ENCODE assay signal across 21 cellular contexts in the genomic region with DNA sequence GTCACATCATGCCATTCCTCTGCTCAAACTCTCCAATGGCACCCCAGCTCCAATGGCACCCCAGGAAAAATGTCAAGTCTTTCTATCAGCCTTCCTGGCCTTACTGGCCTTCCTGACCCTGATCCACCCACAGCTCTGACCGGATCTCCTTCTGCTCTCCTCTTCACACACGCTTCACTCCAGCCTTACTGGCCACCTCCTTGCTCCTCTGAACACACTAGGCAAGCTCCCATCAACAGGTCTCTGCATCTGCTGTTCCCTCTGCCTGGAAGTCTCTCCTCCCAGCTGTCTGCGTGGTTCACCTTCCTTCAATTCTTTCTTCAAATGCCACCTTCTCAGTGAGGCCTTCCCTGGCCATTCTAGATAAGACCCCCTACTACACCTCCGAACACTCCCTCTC. TPM values are rescaled to one million over a fixed set of nuclear protein-coding genes. Genes with fewer than 3 reads are reported as not detected.
DNase-seq lines count a peak whose midpoint lies in the region; ATAC-seq, FAIRE-seq and TF ChIP-seq lines count a peak whose summit lies in the region.
"Had no signal": no experiment of that assay in that cellular context is flagged by ENCODE, and none has a peak within 500 bp of the region (broad histone marks: within the 10 kb centered on the region; RNA-seq: fewer than 3 reads in every experiment).

No MANE protein-coding gene starts in this region.

- H2BK20ac ChIP-seq in H1 (ENCODE audit: low read length), result no peak overlapping the region

- DNase-seq in Caco-2 (peak; percentile 66 to 87), H1 (ENCODE audit: low read depth in 1 of 2, low spot score in 2 of 2) (no peak), trophoblast cell (no peak), UCSD-AML1 (lab: John Stamatoyannopoulos, UW; ENCODE audit: unreplicated experiment) (no peak), NCI-H146 treated with DMSO at 0.1 percent for 48 hours (lab: John Stamatoyannopoulos, UW; ENCODE audit: unreplicated experiment) (no peak)
- DNase-seq in stimulated activated naive CD4-positive, alpha-beta T cell treated with Interleukin-2 at 50 U/mL for 16 hours (lab: John Stamatoyannopoulos, UW), result no peak
- DNase-seq: AML-193; CD4-positive, alpha-beta T cell; DMS153; DMS79; GDM1; GM23248; HCEC 1CT; KG1 had no signal

- H3K9me3 Mint-ChIP-seq in Caco-2 (ENCODE audit: unreplicated experiment) (no peaks in the 10 kb centered on the region), IgD-negative memory B cell (no peaks in the 10 kb centered on the region)
- H3K9me3 Mint-ChIP-seq: CD4-positive, alpha-beta T cell had no signal

- H3K56ac ChIP-seq in H1 (replicated peaks; ENCODE audit: insufficient read length, low read depth, low read length), result no peak overlapping the region

- CTCF ChIA-PET in Caco-2 (lab: Charles Lee), result interaction anchor here (0.8 to 1.9 kb wide), 4 partner anchors 43 to 76 kb away, joined by 4 to 8 read pairs (median 5); partner anchors contain the start of gene MYO1D
- CTCF ChIA-PET in H1 (lab: Charles Lee; ENCODE audit: partially characterized antibody), result interaction anchor here (1.0 to 2.0 kb wide), 3 partner anchors 44 to 76 kb away, joined by 3 to 9 read pairs (median 9); partner anchors contain the start of gene MYO1D

- H3K79me1 ChIP-seq in H1 (ENCODE audit: low read depth, low read length), result peaks cover 3% of the 10 kb centered on the region; the same call in 1 of the 2 replicates
- H3K79me1 ChIP-seq in trophoblast cell (ENCODE audit: low read length), result peaks cover 3% of the 10 kb centered on the region

- H4K12ac ChIP-seq in trophoblast cell (ENCODE audit: low read depth, low read length), result no peak overlapping the region

- H3K23ac ChIP-seq in H1 (ENCODE audit: insufficient read length) (no peak overlapping the region), trophoblast cell (ENCODE audit: low read length) (no peak overlapping the region)

- H3K27me3 ChIP-seq in Caco-2 (replicated peaks; ENCODE audit: control insufficient read depth, insufficient read depth, low read length) (no peaks in the 10 kb centered on the region), H1 (replicated peaks in 1 of 4; ENCODE audit: control insufficient read depth in 3 of 4, extremely low read depth in 1 of 4, insufficient read depth in 3 of 4, low read length in 3 of 4) (no peaks in the 10 kb centered on the region), trophoblast cell (ENCODE audit: insufficient read depth, low read length) (no peaks in the 10 kb centered on the region)

- peak overlapping the region; percentile 62 for H3K4me3 Mint-ChIP-seq in Caco-2 (ENCODE audit: unreplicated experiment)
- H3K4me3 Mint-ChIP-seq in IgD-negative memory B cell, result peak overlapping the region in 1 of 4 donors; percentile 56
- H3K4me3 Mint-ChIP-seq: CD4-positive, alpha-beta T cell had no signal

- FAIRE-seq in H1 (lab: Jason Lieb, UNC), result no peak
- FAIRE-seq: A549, GM19239, H54 had no signal

- H3K4me3 ChIP-seq in Caco-2 (ENCODE audit: low read depth, low read length), result no peak overlapping the region
- no peak overlapping the region for H3K4me3 ChIP-seq in H1 (ENCODE audit: extremely low read depth in 1 of 4, insufficient read depth in 2 of 4, low read depth in 3 of 4, low read length in 4 of 4)
- no peak overlapping the region for H3K4me3 ChIP-seq in trophoblast cell (ENCODE audit: low read depth, low read length)
- H3K4me3 ChIP-seq: A549, GM23248 had no signal

- H3K23me2 ChIP-seq in H1 (ENCODE audit: low read depth, low read length), result no peaks in the 10 kb centered on the region

- H3K4me1 ChIP-seq in Caco-2 (peaks cover 94% of the 10 kb centered on the region), H1 (replicated peaks in 1 of 4; ENCODE audit: control insufficient read depth in 3 of 4, insufficient read depth in 4 of 4, low read length in 3 of 4) (no peaks in the 10 kb centered on the region), trophoblast cell (ENCODE audit: control insufficient read depth in 1 of 2, insufficient read depth in 2 of 2, low read length in 2 of 2) (peaks cover 4 to 8% of the 10 kb centered on the region in 2 experiments)
- H3K4me1 ChIP-seq: A549 had no signal

- H3K9me3 ChIP-seq in Caco-2, result no peaks in the 10 kb centered on the region
- H3K9me3 ChIP-seq in H1 (ENCODE audit: insufficient read depth in 2 of 2, low read depth in 1 of 2, low read length in 1 of 2), result no peaks in the 10 kb centered on the region
- no peaks in the 10 kb centered on the region for H3K9me3 ChIP-seq in trophoblast cell (ENCODE audit: insufficient read depth, low read depth, low read length)
- H3K9me3 ChIP-seq: A549 had no signal

- no peak overlapping the region for H4K91ac ChIP-seq in H1 (replicated peaks; ENCODE audit: insufficient read length, low read length)
- H4K91ac ChIP-seq in trophoblast cell (ENCODE audit: low read depth, low read length), result peak overlapping the region; percentile 51

- H3K27ac Mint-ChIP-seq in Caco-2 (ENCODE audit: unreplicated experiment), result peak overlapping the region; percentile 88
- peak overlapping the region in 2 of 3 donors; percentile 4 to 68 for H3K27ac Mint-ChIP-seq in IgD-negative memory B cell
- H3K27ac Mint-ChIP-seq: CD4-positive, alpha-beta T cell had no signal

- no peak overlapping the region for H2BK12ac ChIP-seq in H1 (ENCODE audit: low read depth, low read length)
- H2BK12ac ChIP-seq in trophoblast cell (ENCODE audit: low read length), result peak overlapping the region; percentile 16

- H3K27me3 Mint-ChIP-seq in Caco-2 (ENCODE audit: insufficient read depth, unreplicated experiment) (no peaks in the 10 kb centered on the region), IgD-negative memory B cell (peaks cover 3% of the 10 kb centered on the region)

- TF ChIP-seq RAD21 in H1 (IDR thresholded peaks at IDR 0.05 in 1 of 2, conservative IDR thresholded peaks at IDR 0.05 in 1 of 2; ENCODE audit: low read depth in 2 of 2, low read length in 2 of 2), result no peak

- H3K36me3 ChIP-seq in Caco-2 (ENCODE audit: control insufficient read depth, insufficient read depth, low read length) (no peaks in the 10 kb centered on the region), H1 (ENCODE audit: control insufficient read depth in 2 of 4, insufficient read depth in 4 of 4, low read length in 3 of 4) (no peaks in the 10 kb centered on the region), trophoblast cell (ENCODE audit: control insufficient read depth in 1 of 2, insufficient read depth in 2 of 2, low read length in 2 of 2) (no peaks in the 10 kb centered on the region)

- H3K18ac ChIP-seq in H1 (ENCODE audit: extremely low read depth, low read length) (no peak overlapping the region), trophoblast cell (ENCODE audit: low read length) (peak overlapping the region; percentile 64)

- H2BK15ac ChIP-seq in H1 (ENCODE audit: low read length), result no peak overlapping the region

- H3K4ac ChIP-seq in H1 (replicated peaks; ENCODE audit: insufficient read length, low read depth, low read length), result no peak overlapping the region
- peak overlapping the region; percentile 64 for H3K4ac ChIP-seq in trophoblast cell (ENCODE audit: low read depth, low read length)

- intact Hi-C loops in Caco-2 (cut with micrococcal nuclease; ENCODE audit: unreplicated experiment), result loop anchor here (1.0 to 2.0 kb wide), 3 partner anchors 21 to 44 kb away; partner anchors contain the start of gene MYO1D

- POLR2A ChIA-PET in Caco-2 (lab: Charles Lee), result interaction anchor here (0.5 to 0.9 kb wide), 2 partner anchors 34 to 44 kb away, joined by 3 to 5 read pairs; partner anchors contain the start of gene MYO1D
- POLR2A ChIA-PET in H1 (lab: Charles Lee; ENCODE audit: partially characterized antibody), result no interaction called here

- TF ChIP-seq POLR2A in H1 (IDR thresholded peaks at IDR 0.05; ENCODE audit: control extremely low read depth in 1 of 2, low read depth in 2 of 2, low read length in 2 of 2), result no peak

- no peaks in the 10 kb centered on the region; a peak in 3 of 4 replicates for H3K79me2 ChIP-seq in H1 (ENCODE audit: control insufficient read depth in 1 of 2, insufficient read depth in 2 of 2, low read length in 2 of 2)
- no peaks in the 10 kb centered on the region for H3K79me2 ChIP-seq in trophoblast cell (ENCODE audit: control insufficient read depth, insufficient read depth, low read length, poor library complexity)

- no peak for TF ChIP-seq CTCF in Caco-2 (IDR thresholded peaks at IDR 0.05; ENCODE audit: insufficient read depth in 1 of 2, low read depth in 1 of 2, low read length in 1 of 2, severe bottlenecking in 1 of 2, unreplicated experiment in 1 of 2)
- TF ChIP-seq CTCF in H1 (IDR thresholded peaks at IDR 0.05; ENCODE audit: control extremely low read depth in 1 of 3, insufficient read depth in 1 of 3, low read depth in 1 of 3, low read length in 3 of 3), result no peak

- H2AK5ac ChIP-seq in H1 (ENCODE audit: low read depth, low read length) (no peak overlapping the region), trophoblast cell (ENCODE audit: low read length) (no peak overlapping the region)

- H4K20me1 ChIP-seq in H1 (replicated peaks in 1 of 2; ENCODE audit: control insufficient read depth in 1 of 2, insufficient read depth in 2 of 2, low read length in 2 of 2), result peaks cover 0 to 3% of the 10 kb centered on the region in 2 experiments

- H3K14ac ChIP-seq in H1 (ENCODE audit: insufficient read length) (no peak overlapping the region), trophoblast cell (ENCODE audit: low read length) (no peak overlapping the region)

- WGBS in H1 (ENCODE audit: extremely low coverage in 1 of 2, insufficient coverage in 1 of 2, insufficient read length in 1 of 2, insufficient replicate concordance in 2 of 2, low coverage in 1 of 2, low lambda C conversion rate in 2 of 2, missing lambda C conversion rate in 1 of 2), 2 experiments, result 97% methylated on average over 4 of the region's 4 CpGs; no CpG with 5 or more reads in 1 of the 2 experiments
- no CpG with 5 or more reads among the region's 4 CpGs for WGBS in trophoblast cell (ENCODE audit: extremely low coverage, insufficient coverage, insufficient read length)

- H2BK120ac ChIP-seq in H1 (replicated peaks; ENCODE audit: low read depth, low read length) (no peak overlapping the region), trophoblast cell (ENCODE audit: insufficient read depth, low read length, poor library complexity) (peak overlapping the region; percentile 49)

- no peak for ATAC-seq in HG02763 (IDR thresholded peaks at IDR 0.05; ENCODE audit: unreplicated experiment)

- no peak overlapping the region for H3K4me2 ChIP-seq in H1 (ENCODE audit: insufficient read depth in 1 of 2, low read depth in 2 of 2, low read length in 2 of 2)
- no peak overlapping the region for H3K4me2 ChIP-seq in trophoblast cell (ENCODE audit: low read length)
- H3K4me2 ChIP-seq: A549 had no signal

- BruUV-seq in Caco-2 (replicated peaks; lab: Mats Ljungman, UMichigan), result TSS peak; percentile 27

- H4K8ac ChIP-seq in H1 (ENCODE audit: extremely low read depth, insufficient read depth, low read length) (peak overlapping the region; percentile 65; the same call in 1 of the 2 replicates), trophoblast cell (ENCODE audit: low read depth, low read length) (no peak overlapping the region)

- no peak overlapping the region for H3K27ac ChIP-seq in H1 (ENCODE audit: low read depth, low read length)
- H3K27ac ChIP-seq in trophoblast cell (ENCODE audit: low read depth, low read length), result peak overlapping the region; percentile 8
- H3K27ac ChIP-seq: A549, C4-2B, GM23248, HL-60 had no signal

- no peak overlapping the region for H4K5ac ChIP-seq in H1 (ENCODE audit: insufficient read length, low read depth, low read length)

- peak overlapping the region; percentile 16; the same call in 1 of the 2 replicates for H2BK5ac ChIP-seq in H1 (ENCODE audit: low read depth, low read length)
- no peak overlapping the region for H2BK5ac ChIP-seq in trophoblast cell (ENCODE audit: low read depth, low read length, poor library complexity)

- no peak for TF ChIP-seq EP300 in H1 (IDR thresholded peaks at IDR 0.05; ENCODE audit: borderline replicate concordance in 1 of 2, low read depth in 2 of 2, low read length in 2 of 2)

- H3K4me1 Mint-ChIP-seq in Caco-2 (ENCODE audit: low read depth, unreplicated experiment) (peaks cover 56% of the 10 kb centered on the region), IgD-negative memory B cell (peaks cover 37 to 45% (median 40%) of the 10 kb centered on the region in 3 donors)

- no peak overlapping the region for H2AFZ ChIP-seq in H1 (ENCODE audit: low read length)
- H2AFZ ChIP-seq in trophoblast cell (ENCODE audit: insufficient read depth, low read length, poor library complexity), result no peak overlapping the region
- H2AFZ ChIP-seq: GM23248 had no signal

- H3K9ac ChIP-seq in H1 (replicated peaks in 1 of 4; ENCODE audit: extremely low read depth in 1 of 4, low read depth in 3 of 4, low read length in 3 of 4) (no peak overlapping the region), trophoblast cell (ENCODE audit: low read length) (no peak overlapping the region)
- H3K9ac ChIP-seq: GM23248 had no signal

- peaks cover 35% of the 10 kb centered on the region for H3K36me3 Mint-ChIP-seq in Caco-2 (ENCODE audit: insufficient read depth, unreplicated experiment)
- peaks cover 3% of the 10 kb centered on the region for H3K36me3 Mint-ChIP-seq in IgD-negative memory B cell

RNA-seq across cellular contexts. Expression of gene MYO1D, which starts 43.4 kb away (rescaled TPM):
- total RNA-seq in Caco-2 (2022), result 193 and 206 TPM in 2 replicates
- polyA plus RNA-seq in IgD-negative memory B cell (11.6 TPM), H1 (2011; rRNA removed) (6.5 and 7.8 TPM in 2 replicates)
- total RNA-seq in H1 (2021; fragmentation: NEBNext Ultra II Directional; extraction: Animal tissue kit (Norgen Biotek cat#: 25700)), result 20.9 and 25.4 TPM in 2 replicates
- 9.5 TPM for polyA plus RNA-seq in H1 (2011; cell fraction: cytosol; rRNA removed)
- polyA plus RNA-seq in H1 (2011; cell fraction: nucleus; rRNA removed), result 9.2 TPM
- polyA plus RNA-seq in H1 (2012, experiment 1 of 2), result 12.3 to 17.1 TPM (median 13.8 TPM) in 4 replicates
- 4.1 TPM for polyA plus RNA-seq in H1 (2012, experiment 2 of 2)
- polyA plus RNA-seq in H1 (2013, experiment 1 of 2), result 11.4 TPM
- 8.4 TPM for polyA plus RNA-seq in H1 (2013, experiment 2 of 2)
- polyA minus RNA-seq in H1 (2011; rRNA and poly(A)+ RNA removed), result 27.6 and 44.0 TPM in 2 replicates
- 18.1 TPM for polyA minus RNA-seq in H1 (2011; cell fraction: cytosol; rRNA and poly(A)+ RNA removed)
- polyA minus RNA-seq in H1 (2011; cell fraction: nucleus; rRNA and poly(A)+ RNA removed), result 66.1 TPM
- polyA plus RNA-seq in trophoblast cell (2013), result 18.0 and 18.1 TPM in 2 replicates

Comparison
In these comparisons a context has a peak if more than half of its experiments do, and no peak if none do; other contexts are left out.
1. DNase-seq: peak in Caco-2 (2 of 2); none in H1 (0 of 2), trophoblast cell (0 of 2), UCSD-AML1 (single experiment), stimulated activated naive CD4-positive, alpha-beta T cell treated with Interleukin-2 at 50 U/mL for 16 hours (single experiment) and NCI-H146 treated with DMSO at 0.1 percent for 48 hours (single experiment).